In genomic region chr20:2280083-2280482, GRCh38 we compare ENCODE assay signal across 23 cellular contexts. TPM values are rescaled to one million over a fixed set of nuclear protein-coding genes. Genes with fewer than 3 reads are reported as not detected.
"Had no signal": no experiment of that assay in that cellular context is flagged by ENCODE, and none has a peak within 500 bp of the region (broad histone marks: within the 10 kb centered on the region; RNA-seq: fewer than 3 reads in every experiment).

No MANE protein-coding gene starts in this region.

- H3K9me3 Mint-ChIP-seq: activated CD4-positive, alpha-beta T cell treated with anti-CD3 and anti-CD28 coated beads, Interleukin-2, amount 10 ng/mL, durations not matched to agents 7 days and 5 days; activated T-helper 1 cell treated with anti-CD3 and anti-CD28 coated beads, Interleukin-12 subunit alpha, Interleukin-12 subunit beta, Interleukin-2, Interleukin-4 antibody, amounts not matched to agents 30 ng/mL and 10 ng/mL and 1 ng/mL, durations not matched to agents 14 hours and 24 hours and 36 hours; dendritic cell treated with granulocyte-macrophage colony-stimulating factor and Interleukin-4, amounts not matched to agents 40 ng/mL and 50 ng/mL, for 4 days; stimulated activated naive CD8-positive, alpha-beta T cell treated with anti-CD3 and anti-CD28 coated beads, Interleukin-15, Interleukin-2, amounts not matched to agents 100 ng/mL and 50 ng/mL, for 24 hours had no signal

- H3K36me3 ChIP-seq: brain microvascular endothelial cell, gastrocnemius medialis, heart right ventricle, right atrium auricular region had no signal

- H3K27ac ChIP-seq: brain microvascular endothelial cell, gastrocnemius medialis, heart right ventricle, parathyroid adenoma, right atrium auricular region, testis had no signal

- ATAC-seq: gastrocnemius medialis; heart right ventricle; left colon; mucosa of descending colon; naive thymus-derived CD8-positive, alpha-beta T cell had no signal

- DNase-seq: activated CD4-positive, alpha-beta T cell treated with anti-CD3 and anti-CD28 coated beads, Interleukin-2, amount 10 ng/mL, durations not matched to agents 7 days and 5 days; activated CD4-positive, CD25-positive, alpha-beta regulatory T cell; activated CD8-positive, alpha-beta memory T cell treated with anti-CD3 and anti-CD28 coated beads for 24 hours; activated naive CD8-positive, alpha-beta T cell treated with anti-CD3 and anti-CD28 coated beads for 36 hours; brain microvascular endothelial cell; endodermal cell; erythroblast; gastrocnemius medialis; heart right ventricle; left colon; mucosa of descending colon; naive thymus-derived CD8-positive, alpha-beta T cell; SW 1271; testis had no signal

- H3K27ac Mint-ChIP-seq: activated CD4-positive, alpha-beta T cell treated with anti-CD3 and anti-CD28 coated beads, Interleukin-2, amount 10 ng/mL, durations not matched to agents 7 days and 5 days; activated naive CD8-positive, alpha-beta T cell treated with anti-CD3 and anti-CD28 coated beads for 36 hours; activated T-helper 1 cell treated with anti-CD3 and anti-CD28 coated beads, Interleukin-12 subunit alpha, Interleukin-12 subunit beta, Interleukin-2, Interleukin-4 antibody, amounts not matched to agents 30 ng/mL and 10 ng/mL and 1 ng/mL, durations not matched to agents 14 hours and 24 hours and 36 hours; dendritic cell treated with granulocyte-macrophage colony-stimulating factor and Interleukin-4, amounts not matched to agents 40 ng/mL and 50 ng/mL, for 4 days; endodermal cell; naive thymus-derived CD8-positive, alpha-beta T cell; stimulated activated naive CD8-positive, alpha-beta T cell treated with anti-CD3 and anti-CD28 coated beads, Interleukin-15, Interleukin-2, amounts not matched to agents 100 ng/mL and 50 ng/mL, for 24 hours had no signal

- H3K4me3 Mint-ChIP-seq: activated CD4-positive, alpha-beta T cell treated with anti-CD3 and anti-CD28 coated beads, Interleukin-2, amount 10 ng/mL, durations not matched to agents 7 days and 5 days; activated naive CD8-positive, alpha-beta T cell treated with anti-CD3 and anti-CD28 coated beads for 36 hours; activated T-helper 1 cell treated with anti-CD3 and anti-CD28 coated beads, Interleukin-12 subunit alpha, Interleukin-12 subunit beta, Interleukin-2, Interleukin-4 antibody, amounts not matched to agents 30 ng/mL and 10 ng/mL and 1 ng/mL, durations not matched to agents 14 hours and 24 hours and 36 hours; dendritic cell treated with granulocyte-macrophage colony-stimulating factor and Interleukin-4, amounts not matched to agents 40 ng/mL and 50 ng/mL, for 4 days; endodermal cell; naive thymus-derived CD8-positive, alpha-beta T cell; stimulated activated naive CD8-positive, alpha-beta T cell treated with anti-CD3 and anti-CD28 coated beads, Interleukin-15, Interleukin-2, amounts not matched to agents 100 ng/mL and 50 ng/mL, for 24 hours had no signal

- H3K4me3 ChIP-seq: gastrocnemius medialis, heart right ventricle, mucosa of descending colon, right atrium auricular region, skin epidermis, testis had no signal

- H3K4me1 Mint-ChIP-seq: activated CD4-positive, alpha-beta T cell treated with anti-CD3 and anti-CD28 coated beads, Interleukin-2, amount 10 ng/mL, durations not matched to agents 7 days and 5 days; activated naive CD8-positive, alpha-beta T cell treated with anti-CD3 and anti-CD28 coated beads for 36 hours; endodermal cell; naive thymus-derived CD8-positive, alpha-beta T cell had no signal

- H3K27me3 ChIP-seq: brain microvascular endothelial cell, gastrocnemius medialis, right atrium auricular region, testis had no signal

- H3K4me1 ChIP-seq: gastrocnemius medialis, parathyroid adenoma, right atrium auricular region, testis had no signal

- H3K9me3 ChIP-seq: gastrocnemius medialis, mucosa of descending colon, right atrium auricular region, testis had no signal

- H3K36me3 Mint-ChIP-seq: activated naive CD8-positive, alpha-beta T cell treated with anti-CD3 and anti-CD28 coated beads for 36 hours had no signal

RNA-seq across cellular contexts. Expression of gene TGM3, which starts 15.7 kb away (rescaled TPM):
- total RNA-seq: activated CD4-positive, alpha-beta T cell treated with anti-CD3 and anti-CD28 coated beads, Interleukin-2, amount 10 ng/mL, durations not matched to agents 7 days and 5 days; activated naive CD8-positive, alpha-beta T cell treated with anti-CD3 and anti-CD28 coated beads for 36 hours; activated T-helper 1 cell treated with anti-CD3 and anti-CD28 coated beads, Interleukin-12 subunit alpha, Interleukin-12 subunit beta, Interleukin-2, Interleukin-4 antibody, amounts not matched to agents 30 ng/mL and 10 ng/mL and 1 ng/mL, durations not matched to agents 14 hours and 24 hours and 36 hours; gastrocnemius medialis; heart right ventricle; lung microvascular endothelial cell; naive thymus-derived CD8-positive, alpha-beta T cell; right atrium auricular region; T-helper 2 cell treated with Interferon-gamma antibody and Interleukin-4, amounts not matched to agents 100 ng/mL and 5 ng/mL, for 36 hours; urinary bladder had no signal
- polyA plus RNA-seq: naive thymus-derived CD8-positive, alpha-beta T cell; urinary bladder had no signal
